In genomic region chr5:87803352-87803751, GRCh38 we compare ENCODE assay signal across 29 cellular contexts.
"Had no signal": no experiment of that assay in that cellular context is flagged by ENCODE, and none has a peak within 500 bp of the region (broad histone marks: within the 10 kb centered on the region; RNA-seq: fewer than 3 reads in every experiment).

No MANE protein-coding gene starts in this region.

- FAIRE-seq: bronchial epithelial cell, TTC549 had no signal

- H3K4me3 ChIP-seq: ascending aorta, cardiac muscle cell had no signal

- ATAC-seq: activated CD8-positive, alpha-beta memory T cell treated with anti-CD3 and anti-CD28 coated beads, Interleukin-2, amount 10 ng/mL, durations not matched to agents 7 days and 5 days; activated CD8-positive, alpha-beta T cell treated with anti-CD3 and anti-CD28 coated beads, Interleukin-2, amount 10 ng/mL, durations not matched to agents 7 days and 5 days; activated naive CD8-positive, alpha-beta T cell treated with anti-CD3 and anti-CD28 coated beads, Interleukin-2, amount 50 U/mL, for 24 hours had no signal

- DNase-seq: activated B cell treated with CpG ODN at 0.5 μM for 24 hours; activated CD4-positive, alpha-beta memory T cell treated with anti-CD3 and anti-CD28 coated beads, Interleukin-2, amount 10 ng/mL, durations not matched to agents 7 days and 5 days; activated CD4-positive, alpha-beta T cell treated with anti-CD3 and anti-CD28 coated beads for 4 hours; activated CD4-positive, alpha-beta T cell treated with anti-CD3 and anti-CD28 coated beads, Interleukin-2, amount 10 ng/mL, durations not matched to agents 7 days and 5 days; activated CD4-positive, alpha-beta T cell treated with anti-CD3 and anti-CD28 coated beads, Interleukin-2, amount 50 U/mL, for 48 hours; activated CD4-positive, CD25-positive, alpha-beta regulatory T cell treated with anti-CD3 and anti-CD28 coated beads, Interleukin-2, amount 50 U/mL, for 72 hours; activated CD8-positive, alpha-beta memory T cell treated with anti-CD3 and anti-CD28 coated beads for 24 hours; activated CD8-positive, alpha-beta memory T cell treated with anti-CD3 and anti-CD28 coated beads, Interleukin-2, amount 10 ng/mL, durations not matched to agents 7 days and 5 days; activated CD8-positive, alpha-beta memory T cell treated with anti-CD3 and anti-CD28 coated beads, Interleukin-2, amount 50 U/mL, for 48 hours; activated CD8-positive, alpha-beta T cell treated with anti-CD3 and anti-CD28 coated beads, Interleukin-2, amount 10 ng/mL, durations not matched to agents 7 days and 5 days; activated effector memory CD4-positive, alpha-beta T cell treated with Interleukin-2 at 50 U/mL for 16 hours; activated gamma-delta T cell; activated naive CD4-positive, alpha-beta T cell treated with anti-CD3 and anti-CD28 coated beads, Interleukin-2, amount 10 ng/mL, durations not matched to agents 7 days and 5 days; activated naive CD4-positive, alpha-beta T cell treated with Interleukin-2 at 50 U/mL for 16 hours; activated naive CD8-positive, alpha-beta T cell treated with anti-CD3 and anti-CD28 coated beads, Interleukin-2, amount 10 ng/mL, durations not matched to agents 7 days and 5 days; activated naive CD8-positive, alpha-beta T cell treated with anti-CD3 and anti-CD28 coated beads, Interleukin-2, amount 50 U/mL, for 24 hours; activated T-cell treated with anti-CD3 and anti-CD28 coated beads, Interleukin-2, amount 50 U/mL, for 24 hours; activated T-cell treated with anti-CD3 and anti-CD28 coated beads, Interleukin-2, amount 50 U/mL, for 48 hours; amygdala; anterior cingulate cortex; caudate nucleus; cerebellar nuclear complex; T-helper 2 cell; T-helper 9 cell had no signal

- H3K36me3 ChIP-seq: ascending aorta, cardiac muscle cell had no signal

- H3K9me3 ChIP-seq: ascending aorta had no signal

- H3K27ac ChIP-seq: ascending aorta, cardiac muscle cell, VCaP had no signal

- H3K4me1 ChIP-seq: ascending aorta had no signal

- H3K27me3 ChIP-seq: ascending aorta, cardiac muscle cell had no signal
